ENCODE assay signal across 8 cellular contexts in genomic region chr10:21495002-21495685, GRCh38. TPM values are rescaled to one million over a fixed set of nuclear protein-coding genes. Genes with fewer than 3 reads are reported as not detected.
A peak's percentile ranks its signal among the peaks of the same experiment; 100 is the strongest.
DNase-seq lines count a peak whose midpoint lies in the region; ATAC-seq and TF ChIP-seq lines count a peak whose summit lies in the region.

No MANE protein-coding gene starts in this region.

- no peaks in the 10 kb centered on the region for H3K36me3 ChIP-seq in KMS-11 (ENCODE audit: insufficient read depth)

- H3K4me1 ChIP-seq in KMS-11 (ENCODE audit: low read depth, poor library complexity, severe bottlenecking) = peaks cover 3% of the 10 kb centered on the region

- no peaks in the 10 kb centered on the region for H3K36me3 Mint-ChIP-seq in naive B cell

- peak overlapping the region in 3 of 6 donors; percentile 80 to 87 (median 85) for H3K27ac Mint-ChIP-seq in naive B cell

- H3K27me3 ChIP-seq in KMS-11 (ENCODE audit: insufficient read depth, low read depth) = peaks cover 14% of the 10 kb centered on the region; the same call in 1 of the 2 replicates
- peaks cover 0 to 5% (median 0%) of the 10 kb centered on the region in 45 donors for H3K27me3 ChIP-seq in dorsolateral prefrontal cortex

- no peaks in the 10 kb centered on the region for H3K9me3 Mint-ChIP-seq in naive B cell

- H3K4me3 Mint-ChIP-seq in naive B cell = peak overlapping the region; percentile 80 to 94 (median 88)

- no peaks in the 10 kb centered on the region for H4K20me1 ChIP-seq in KMS-11 (ENCODE audit: insufficient read depth)

- intact Hi-C loops in dorsolateral prefrontal cortex (cut with DNase I) = loop anchor here (1.0 to 10.0 kb wide), 11 partner anchors 37 to 1570 kb away; partner anchors contain the start of genes BMI1 (in 1 of the 2) and MLLT10 (in 1 of the 2)

- H3K27me3 Mint-ChIP-seq in naive B cell = peaks cover 49 to 52% (median 50%) of the 10 kb centered on the region in 3 donors

- peaks cover 14 to 22% (median 20%) of the 10 kb centered on the region in 3 donors for H3K4me1 Mint-ChIP-seq in naive B cell

- peak overlapping the region; percentile 91 for H2AFZ ChIP-seq in KMS-11 (ENCODE audit: low read depth)

- H3K27ac ChIP-seq in KMS-11 (no peak overlapping the region), dorsolateral prefrontal cortex (peak overlapping the region in 53 of 59 donors; percentile 6 to 97 (median 90))

- H3K9ac ChIP-seq in KMS-11 = peak overlapping the region; percentile 84; the same call in 1 of the 2 replicates

- peak in 1 of 10 donors; percentile 49 for DNase-seq in dorsolateral prefrontal cortex
- no peak for DNase-seq in naive B cell
- DNase-seq in stimulated activated CD4-positive, alpha-beta T cell treated with anti-CD3 and anti-CD28 coated beads, Interleukin-4, amount 100 ng/mL, for 24 hours = no peak
- DNase-seq in putamen (ENCODE audit: low spot score) = no peak

- H3K4me2 ChIP-seq in KMS-11 = peak overlapping the region; percentile 74

- no peak overlapping the region for H3K4me3 ChIP-seq in KMS-11 (IDR thresholded peaks at IDR 0.05; ENCODE audit: insufficient read depth, low read depth, low read length)
- H3K4me3 ChIP-seq in dorsolateral prefrontal cortex = peak overlapping the region; percentile 66 to 92 (median 85)

- no peaks in the 10 kb centered on the region for H3K79me2 ChIP-seq in KMS-11 (ENCODE audit: insufficient read depth, low read depth)

- no peak for TF ChIP-seq CTCF in KMS-11 (conservative IDR thresholded peaks at IDR 0.05; ENCODE audit: low read depth, low read length)
- TF ChIP-seq CTCF in dorsolateral prefrontal cortex (IDR thresholded peaks at IDR 0.05 in 54 of 56, conservative IDR thresholded peaks at IDR 0.05 in 2 of 56; ENCODE audit: low read depth in 1 of 56, partially characterized antibody in 56 of 56) = peak in 1 of 56 donors; percentile 4

- ATAC-seq in GM18907 (IDR thresholded peaks at IDR 0.05; ENCODE audit: unreplicated experiment) (peak; percentile 6), naive B cell (ENCODE audit: low read depth in 2 of 2) (peak; percentile 4), HG02973 (IDR thresholded peaks at IDR 0.05; ENCODE audit: unreplicated experiment) (no peak), GM19397 (IDR thresholded peaks at IDR 0.05; ENCODE audit: unreplicated experiment) (no peak)

RNA-seq across cellular contexts. Expression of gene SKIDA1, which starts 30.3 kb away (rescaled TPM):
- total RNA-seq in dorsolateral prefrontal cortex = 1 to 10 TPM; 2.0 to 8.9 (median 4.4) TPM
- polyA plus RNA-seq in naive B cell (ENCODE audit: low read depth in 6 of 6) = not detected

RNA-seq across cellular contexts. Expression of gene MLLT10, which starts 38.9 kb away (rescaled TPM):
- 10 to 100 TPM; 35.4 to 78.5 (median 55.3) TPM for total RNA-seq in dorsolateral prefrontal cortex
- polyA plus RNA-seq in naive B cell (ENCODE audit: low read depth in 6 of 6) = 1 to 10 TPM; 3.8 to 7.3 (median 6.6) TPM

Comparison
In these comparisons a context has a peak if more than half of its experiments do, and no peak if none do; other contexts are left out.
1. ATAC-seq: peak in GM18907 (single experiment) and naive B cell (2 of 2); none in HG02973 (single experiment) and GM19397 (single experiment).